ENCODE assay signal across 1 cellular context in genomic region chr16:57668259-57668563, GRCh38.
TF ChIP-seq lines count a peak whose summit lies in the region.

TSS of gene ADGRG3 (plus strand) at chr16:57668306. CDS start at chr16:57668348, 42 bp downstream.

TF ChIP-seq in HepG2, 621 proteins besides CTCF, POLR2A, EP300 and RAD21 (continues in another document):
- TF ChIP-seq ZNF235 (CRISPR knock-in tag; IDR thresholded peaks at IDR 0.05; ENCODE audit: borderline replicate concordance) (no peak), JARID2 (CRISPR knock-in tag; IDR thresholded peaks at IDR 0.05; ENCODE audit: insufficient replicate concordance) (peak; percentile 5), ZNF274 (CRISPR knock-in tag; IDR thresholded peaks at IDR 0.05) (no peak; the same call in 1 of the 2 replicates), MATR3 (CRISPR knock-in tag; IDR thresholded peaks at IDR 0.05) (no peak), TBX2 (CRISPR knock-in tag; IDR thresholded peaks at IDR 0.05; ENCODE audit: borderline replicate concordance) (no peak), MEIS1 (CRISPR knock-in tag; IDR thresholded peaks at IDR 0.05; ENCODE audit: borderline replicate concordance) (no peak), ZNF503 (CRISPR knock-in tag; IDR thresholded peaks at IDR 0.05) (no peak), ZNF749 (CRISPR knock-in tag; IDR thresholded peaks at IDR 0.05; ENCODE audit: borderline replicate concordance) (no peak), ZNF644 (CRISPR knock-in tag; IDR thresholded peaks at IDR 0.05; ENCODE audit: low read depth) (no peak), KDM5B (CRISPR knock-in tag; IDR thresholded peaks at IDR 0.05; ENCODE audit: borderline replicate concordance) (no peak), RBAK (CRISPR knock-in tag; IDR thresholded peaks at IDR 0.05) (peak; percentile 10; the same call in 1 of the 2 replicates), NCOA5 (CRISPR knock-in tag; IDR thresholded peaks at IDR 0.05) (no peak), CREB3 (CRISPR knock-in tag; IDR thresholded peaks at IDR 0.05) (no peak), ZBED4 (CRISPR knock-in tag; IDR thresholded peaks at IDR 0.05; ENCODE audit: borderline replicate concordance) (no peak), MIER2 (CRISPR knock-in tag; IDR thresholded peaks at IDR 0.05) (no peak), ZFY (CRISPR knock-in tag; IDR thresholded peaks at IDR 0.05) (no peak), HNF4G (IDR thresholded peaks at IDR 0.05; ENCODE audit: borderline replicate concordance, low read depth, low read length) (no peak), HNF4G (CRISPR knock-in tag; IDR thresholded peaks at IDR 0.05; ENCODE audit: borderline replicate concordance, low read depth) (no peak), U2AF1 (optimal IDR thresholded peaks at IDR 0.05; ENCODE audit: low read depth, low read length) (no peak), MYNN (CRISPR knock-in tag; IDR thresholded peaks at IDR 0.05; ENCODE audit: low read depth) (no peak), MED1 (CRISPR knock-in tag; IDR thresholded peaks at IDR 0.05) (no peak), ZNF326 (CRISPR knock-in tag; IDR thresholded peaks at IDR 0.05; ENCODE audit: borderline replicate concordance) (no peak), ZNF557 (CRISPR knock-in tag; IDR thresholded peaks at IDR 0.05) (no peak), ZNF672 (CRISPR knock-in tag; IDR thresholded peaks at IDR 0.05) (no peak), BRD4 (CRISPR knock-in tag; IDR thresholded peaks at IDR 0.05) (no peak), PAF1 (CRISPR knock-in tag; IDR thresholded peaks at IDR 0.05) (no peak), ZNF687 (CRISPR knock-in tag; IDR thresholded peaks at IDR 0.05) (peak; percentile 10; the same call in 1 of the 2 replicates), ZNF34 (CRISPR knock-in tag; IDR thresholded peaks at IDR 0.05; ENCODE audit: borderline replicate concordance) (no peak), HDAC6 (IDR thresholded peaks at IDR 0.05; ENCODE audit: low read depth, low read length) (no peak), ZXDC (CRISPR knock-in tag; IDR thresholded peaks at IDR 0.05) (no peak), PHB2 (IDR thresholded peaks at IDR 0.05; ENCODE audit: partially characterized antibody) (no peak), ZBTB34 (CRISPR knock-in tag; IDR thresholded peaks at IDR 0.05) (no peak), HOXA5 (CRISPR knock-in tag; IDR thresholded peaks at IDR 0.05) (no peak), POGZ (CRISPR knock-in tag; IDR thresholded peaks at IDR 0.05) (no peak), ETV6 (CRISPR knock-in tag; conservative IDR thresholded peaks at IDR 0.05) (no peak), ZC3H4 (CRISPR knock-in tag; IDR thresholded peaks at IDR 0.05; ENCODE audit: borderline replicate concordance) (no peak), HOMEZ (CRISPR knock-in tag; IDR thresholded peaks at IDR 0.05; ENCODE audit: low read depth) (no peak), MLXIP (CRISPR knock-in tag; IDR thresholded peaks at IDR 0.05; ENCODE audit: borderline replicate concordance) (no peak), HMGA1 (CRISPR knock-in tag; conservative IDR thresholded peaks at IDR 0.05) (no peak), CREBL2 (CRISPR knock-in tag; IDR thresholded peaks at IDR 0.05; ENCODE audit: borderline replicate concordance) (0 out of 2 replicates have a peak, but pooled peaks have one; percentile 74), CREM (IDR thresholded peaks at IDR 0.05) (no peak), CREM (CRISPR knock-in tag; IDR thresholded peaks at IDR 0.05) (no peak), HNRNPL (IDR thresholded peaks at IDR 0.05; ENCODE audit: low read depth, low read length) (peak; percentile 78; the same call in 1 of the 2 replicates), ZNF563 (CRISPR knock-in tag; IDR thresholded peaks at IDR 0.05) (no peak), HES4 (CRISPR knock-in tag; IDR thresholded peaks at IDR 0.05; ENCODE audit: borderline replicate concordance) (0 out of 2 replicates have a peak, but pooled peaks have one; percentile 43)
